Comparison of ENCODE assay signal across 26 cellular contexts in the genomic region with DNA sequence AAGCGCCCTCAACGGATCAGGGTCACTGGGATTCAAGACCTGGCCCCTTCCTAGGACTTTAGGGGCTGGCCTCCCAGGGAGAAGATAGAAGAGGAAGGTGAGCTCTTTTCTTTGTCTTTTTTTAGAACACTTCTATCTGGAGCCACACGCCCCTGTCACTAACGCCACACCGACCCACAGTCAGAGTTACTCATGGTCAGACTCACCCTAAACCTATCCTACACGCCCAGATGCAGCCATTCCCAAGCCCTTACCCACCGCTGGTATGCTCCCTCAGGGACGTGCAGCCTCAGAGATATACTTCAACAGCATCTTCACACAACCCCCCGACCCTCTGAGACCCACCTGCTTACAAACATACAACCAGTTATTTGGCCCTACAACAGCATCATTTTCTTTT. TPM values are rescaled to one million over a fixed set of nuclear protein-coding genes. Genes with fewer than 3 reads are reported as not detected.
"Had no signal": no experiment of that assay in that cellular context is flagged by ENCODE, and none has a peak within 500 bp of the region (broad histone marks: within the 10 kb centered on the region; RNA-seq: fewer than 3 reads in every experiment).

No MANE protein-coding gene starts in this region.

- H3K27ac Mint-ChIP-seq: activated naive CD8-positive, alpha-beta T cell; memory B cell had no signal

- H3K36me3 Mint-ChIP-seq: activated naive CD8-positive, alpha-beta T cell; memory B cell; WTC11 had no signal

- DNase-seq: activated gamma-delta T cell treated with Interleukin-2 at 50 U/mL for 16 hours; activated T-cell treated with anti-CD3 and anti-CD28 coated beads, Interleukin-2, amount 50 U/mL, for 1 hour; adrenal gland; brain microvascular endothelial cell; central memory CD4-positive, alpha-beta T cell; dermis blood vessel endothelial cell; effector CD8-positive, alpha-beta T cell; glutamatergic neuron; hypothalamus; mucosa of descending colon; occipital lobe; small intestine; stimulated activated CD4-positive, alpha-beta T cell treated with anti-CD3 and anti-CD28 coated beads, Interleukin-15, amount 100 ng/mL, for 24 hours; stimulated activated naive CD4-positive, alpha-beta T cell; T-helper 1 cell; T-helper 9 cell; upper lobe of right lung had no signal

- H3K4me3 Mint-ChIP-seq: activated naive CD8-positive, alpha-beta T cell; memory B cell; WTC11 had no signal

- H3K4me1 Mint-ChIP-seq: memory B cell, WTC11 had no signal

- ATAC-seq: esophagus mucosa, mucosa of descending colon, sciatic nerve, upper lobe of right lung, WTC11 had no signal

- H3K27ac ChIP-seq: adrenal gland, ascending aorta, brain microvascular endothelial cell, thoracic aorta, upper lobe of right lung had no signal

RNA-seq across cellular contexts. Expression of gene MUC16, which starts 29.9 kb away (rescaled TPM):
- total RNA-seq: dermis blood vessel endothelial cell, frontal cortex, occipital lobe had no signal

RNA-seq across cellular contexts. Expression of gene OR1M1, which starts 46.7 kb away (rescaled TPM):
- total RNA-seq: adrenal gland, ascending aorta, dermis blood vessel endothelial cell, esophagus mucosa, frontal cortex, liver, mucosa of descending colon, occipital lobe, sciatic nerve, thoracic aorta, upper lobe of right lung, WTC11 had no signal
